Comparison of ENCODE assay signal across 22 cellular contexts in the genomic region with DNA sequence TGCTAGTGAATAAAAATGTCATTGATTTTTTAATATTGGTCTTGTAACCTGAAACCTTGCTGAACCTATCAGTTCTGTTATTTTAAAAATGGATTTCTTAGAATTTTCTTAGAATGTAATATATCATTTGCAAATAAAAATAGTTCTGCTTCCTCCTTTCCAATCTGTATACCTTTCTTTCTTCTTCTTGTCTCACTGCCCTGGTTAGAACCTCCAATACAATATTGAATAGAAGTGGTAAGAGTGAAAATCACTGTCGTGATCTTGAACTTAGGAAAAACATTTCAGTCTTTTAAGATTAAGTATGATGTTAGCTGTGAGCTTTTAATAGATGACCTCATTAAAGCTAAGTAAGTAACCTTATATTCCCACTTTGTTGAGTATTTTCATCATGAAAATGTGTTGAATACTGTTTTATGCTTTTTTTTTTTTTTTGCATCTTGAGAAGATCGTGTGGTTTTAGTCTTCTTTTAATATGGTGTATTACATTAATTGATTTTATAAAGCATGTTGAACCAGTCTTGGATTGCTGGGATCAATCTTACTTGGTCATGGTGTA.
DNase-seq lines count a peak whose midpoint lies in the region; ATAC-seq, FAIRE-seq and TF ChIP-seq lines count a peak whose summit lies in the region.
"Had no signal": no experiment of that assay in that cellular context is flagged by ENCODE, and none has a peak within 500 bp of the region (broad histone marks: within the 10 kb centered on the region; RNA-seq: fewer than 3 reads in every experiment).

No MANE protein-coding gene starts in this region.

- H3K4me1 ChIP-seq in A549 (no peaks in the 10 kb centered on the region), HEK293 (ENCODE audit: control insufficient read depth, insufficient read depth, low read length) (no peaks in the 10 kb centered on the region), GM12878 (ENCODE audit: control insufficient read depth, insufficient read depth, low read length) (no peaks in the 10 kb centered on the region), kidney (ENCODE audit: control insufficient read depth in 1 of 2, insufficient read depth in 1 of 2, low read depth in 1 of 2, low read length in 2 of 2) (no peaks in the 10 kb centered on the region)
- H3K4me1 ChIP-seq: BLaER1 treated with 17β-estradiol and CSF1 and Interleukin-3, amounts not matched to agents 10 nM and 100 nM; Caco-2 had no signal

- TF ChIP-seq POLR2A in A549 (IDR thresholded peaks at IDR 0.05; ENCODE audit: low read length) (no peak), GM12878 (IDR thresholded peaks at IDR 0.05; ENCODE audit: low read depth, low read length) (no peak)

- TF ChIP-seq CTCF in A549 (IDR thresholded peaks at IDR 0.05) = no peak
- no peak for TF ChIP-seq CTCF in HEK293 (tag by site-specific recombination; IDR thresholded peaks at IDR 0.05)
- no peak for TF ChIP-seq CTCF in GM12878 (IDR thresholded peaks at IDR 0.05 in 2 of 3, conservative IDR thresholded peaks at IDR 0.05 in 1 of 3; ENCODE audit: control insufficient read depth in 2 of 3, extremely low read depth in 1 of 3, insufficient read depth in 1 of 3, low read depth in 3 of 3, low read length in 3 of 3)
- no peak for TF ChIP-seq CTCF in kidney (IDR thresholded peaks at IDR 0.05; ENCODE audit: borderline replicate concordance, extremely low read depth, insufficient read depth)
- no peak for TF ChIP-seq CTCF in brain microvascular endothelial cell (IDR thresholded peaks at IDR 0.05; ENCODE audit: low read depth, low read length, missing control alignments)

- RAD21 ChIA-PET in GM12878 (lab: Charles Lee; ENCODE audit: unreplicated experiment) = no interaction called here

- no peaks in the 10 kb centered on the region for H4K20me1 ChIP-seq in GM12878 (ENCODE audit: control insufficient read depth, insufficient read depth)
- H4K20me1 ChIP-seq: BLaER1 treated with 17β-estradiol and CSF1 and Interleukin-3, amounts not matched to agents 10 nM and 100 nM had no signal

- H3K4me2 ChIP-seq in A549 = no peak overlapping the region
- H3K4me2 ChIP-seq in GM12878 (ENCODE audit: control insufficient read depth, insufficient read depth) = no peak overlapping the region
- H3K4me2 ChIP-seq: BLaER1 treated with 17β-estradiol and CSF1 and Interleukin-3, amounts not matched to agents 10 nM and 100 nM had no signal

- H3K36me3 ChIP-seq in HEK293 (ENCODE audit: control insufficient read depth in 2 of 2, insufficient read depth in 1 of 2, low read length in 2 of 2) = peaks cover 12 to 19% of the 10 kb centered on the region in 2 experiments
- peaks cover 0 to 4% of the 10 kb centered on the region in 2 experiments; a peak in 2 of 4 replicates for H3K36me3 ChIP-seq in GM12878 (ENCODE audit: control insufficient read depth in 2 of 2, insufficient read depth in 2 of 2, low read length in 1 of 2)
- no peaks in the 10 kb centered on the region for H3K36me3 ChIP-seq in kidney (ENCODE audit: control insufficient read depth in 1 of 2, insufficient read depth in 2 of 2, low read length in 2 of 2)
- no peaks in the 10 kb centered on the region for H3K36me3 ChIP-seq in brain microvascular endothelial cell (replicated peaks)

- H3K9ac ChIP-seq in GM12878 (ENCODE audit: control insufficient read depth, insufficient read depth, low read length) (no peak overlapping the region), kidney (ENCODE audit: low read length in 2 of 2) (no peak overlapping the region)
- H3K9ac ChIP-seq: BLaER1 treated with 17β-estradiol and CSF1 and Interleukin-3, amounts not matched to agents 10 nM and 100 nM had no signal

- TF ChIP-seq RAD21 in A549 (conservative IDR thresholded peaks at IDR 0.05 in 1 of 2, IDR thresholded peaks at IDR 0.05 in 1 of 2) (no peak), GM12878 (IDR thresholded peaks at IDR 0.05; ENCODE audit: insufficient read depth, low read depth, low read length) (no peak)

- SMC1A ChIA-PET in GM12878 (lab: Charles Lee; ENCODE audit: uncharacterized antibody, unreplicated experiment) = no interaction called here

- POLR2A ChIA-PET in A549 (lab: Yijun Ruan, JAX) = no interaction called here
- POLR2A ChIA-PET in HEK293 (lab: Yijun Ruan, JAX) = no interaction called here
- POLR2A ChIA-PET in GM12878 (lab: Charles Lee) = no interaction called here

- ATAC-seq in A549 = no peak
- ATAC-seq in GM12878 = no peak
- ATAC-seq: CD8-positive, alpha-beta T cell had no signal

- no TSS peak for BruUV-seq in GM12878 (replicated peaks; lab: Mats Ljungman, UMichigan)

- peak; percentile 49 for FAIRE-seq in A549 (lab: Jason Lieb, UNC)
- no peak for FAIRE-seq in GM12878 (lab: Jason Lieb, UNC)
- FAIRE-seq in kidney (lab: Jason Lieb, UNC) = peak; percentile 6
- FAIRE-seq: D721Med, G401.6, GM12892, GM18507 had no signal

- DNase-seq in A549 (ENCODE audit: low read depth in 1 of 2, low spot score in 1 of 2) = no peak
- DNase-seq in GM12878 (ENCODE audit: low read depth, low spot score) = no peak
- no peak for DNase-seq in kidney
- DNase-seq in OCI-M2 (lab: John Stamatoyannopoulos, UW; ENCODE audit: unreplicated experiment) = no peak
- no peak for DNase-seq in brain microvascular endothelial cell
- DNase-seq in foreskin melanocyte = no peak
- DNase-seq in activated effector memory CD4-positive, alpha-beta T cell treated with anti-CD3 and anti-CD28 coated beads, Interleukin-2, amount 50 U/mL, for 16 hours = no peak
- DNase-seq: 8988T; AML-193; Caco-2; Calu3; CD4-positive, alpha-beta T cell; CD8-positive, alpha-beta T cell; DMS79 treated with DMSO at 0.1 percent for 48 hours; GF-D8 had no signal

- H3K4me3 ChIP-seq in A549 = no peak overlapping the region
- H3K4me3 ChIP-seq in HEK293 (ENCODE audit: low read depth, low read length) = no peak overlapping the region
- H3K4me3 ChIP-seq in GM12878 = no peak overlapping the region
- H3K4me3 ChIP-seq in kidney (ENCODE audit: low read length in 2 of 2) = no peak overlapping the region
- H3K4me3 ChIP-seq in brain microvascular endothelial cell (ENCODE audit: low read depth, low read length) = no peak overlapping the region
- H3K4me3 ChIP-seq: BLaER1 treated with 17β-estradiol and CSF1 and Interleukin-3, amounts not matched to agents 10 nM and 100 nM had no signal

- peaks cover 28% of the 10 kb centered on the region for H3K9me3 ChIP-seq in A549
- peaks cover 3% of the 10 kb centered on the region; the same call in 1 of the 2 replicates for H3K9me3 ChIP-seq in HEK293 (ENCODE audit: control insufficient read depth, insufficient read depth, low read depth, low read length)
- H3K9me3 ChIP-seq in GM12878 (replicated peaks; ENCODE audit: control insufficient read depth, insufficient read depth, low read length) = peaks cover 3% of the 10 kb centered on the region; the same call in 1 of the 3 replicates
- peaks cover 7 to 19% of the 10 kb centered on the region in 2 donors for H3K9me3 ChIP-seq in kidney (ENCODE audit: control insufficient read depth in 1 of 2, low read length in 2 of 2)

- intact Hi-C loops in GM12878 (cut with micrococcal nuclease; ENCODE audit: unreplicated experiment) = no loop called here
- intact Hi-C loops in kidney (cut with DNase I) = no loop called here

- 89% methylated on average over 2 of the region's 2 CpGs for WGBS in A549 (ENCODE audit: missing lambda C conversion rate)
- WGBS in GM12878 (ENCODE audit: insufficient coverage, insufficient replicate concordance, low lambda C conversion rate, missing lambda C conversion rate) = 96% methylated on average over 2 of the region's 2 CpGs

- CTCF ChIA-PET in A549 (lab: Yijun Ruan, JAX) = interaction anchor here (0.6 to 0.9 kb wide), 2 partner anchors 15 to 275 kb away, joined by 3 to 4 read pairs; no protein-coding TSS in a partner anchor
- CTCF ChIA-PET in HEK293 (lab: Yijun Ruan, JAX) = interaction anchor here (0.6 to 0.7 kb wide), 3 partner anchors 120 to 291 kb away, joined by 5 read pairs; no protein-coding TSS in a partner anchor
- CTCF ChIA-PET in GM12878 (lab: Yijun Ruan, JAX) = interaction anchor here (0.6 to 0.7 kb wide), 2 partner anchors 29 to 179 kb away, joined by 3 read pairs; no protein-coding TSS in a partner anchor

- in situ Hi-C loops in GM12878 (cut with MboI) = no loop called here
- in situ Hi-C loops in brain microvascular endothelial cell (cut with HindIII; ENCODE audit: low pct_ligation_motif_present, low sequenced_read_pairs) = no loop called here

- H3K27me3 ChIP-seq in GM12878 (replicated peaks in 1 of 2; ENCODE audit: control insufficient read depth in 2 of 2, insufficient read depth in 2 of 2, low read length in 1 of 2) (no peaks in the 10 kb centered on the region), brain microvascular endothelial cell (replicated peaks) (no peaks in the 10 kb centered on the region)
- H3K27me3 ChIP-seq: BLaER1 treated with 17β-estradiol and CSF1 and Interleukin-3, amounts not matched to agents 10 nM and 100 nM had no signal

- no peak for TF ChIP-seq EP300 in A549 (IDR thresholded peaks at IDR 0.05)
- no peak for TF ChIP-seq EP300 in GM12878 (IDR thresholded peaks at IDR 0.05; ENCODE audit: borderline replicate concordance in 1 of 2, control insufficient read depth in 1 of 2, low read depth in 2 of 2, low read length in 2 of 2)

- no peaks in the 10 kb centered on the region for H3K79me2 ChIP-seq in GM12878 (ENCODE audit: control insufficient read depth, insufficient read depth, low read length)

- H2AFZ ChIP-seq in GM12878 (ENCODE audit: control insufficient read depth, low read depth, low read length) = no peak overlapping the region

- H3K27ac ChIP-seq in A549 (no peak overlapping the region), HEK293 (ENCODE audit: extremely low read depth, low read depth, low read length) (no peak overlapping the region), GM12878 (ENCODE audit: control insufficient read depth, insufficient read depth) (no peak overlapping the region), kidney (ENCODE audit: low read depth in 2 of 2, low read length in 2 of 2) (no peak overlapping the region), brain microvascular endothelial cell (no peak overlapping the region)
- H3K27ac ChIP-seq: BLaER1 treated with 17β-estradiol and CSF1 and Interleukin-3, amounts not matched to agents 10 nM and 100 nM; C4-2B had no signal

TF ChIP-seq in A549, 52 proteins besides CTCF, POLR2A, EP300 and RAD21 (continues in another document):
- TF ChIP-seq POLR2AphosphoS2 (conservative IDR thresholded peaks at IDR 0.05; ENCODE audit: low read length) (no peak), CBX2 (IDR thresholded peaks at IDR 0.05; ENCODE audit: borderline replicate concordance, low read depth) (no peak), SMC3 (IDR thresholded peaks at IDR 0.05) (no peak)

TF ChIP-seq in GM12878, 131 proteins besides CTCF, POLR2A, EP300 and RAD21 (continues in another document):
- TF ChIP-seq ESRRA (IDR thresholded peaks at IDR 0.05; ENCODE audit: low read length) = no peak
